8 cellular contexts compared by ENCODE assay signal in the genomic region with DNA sequence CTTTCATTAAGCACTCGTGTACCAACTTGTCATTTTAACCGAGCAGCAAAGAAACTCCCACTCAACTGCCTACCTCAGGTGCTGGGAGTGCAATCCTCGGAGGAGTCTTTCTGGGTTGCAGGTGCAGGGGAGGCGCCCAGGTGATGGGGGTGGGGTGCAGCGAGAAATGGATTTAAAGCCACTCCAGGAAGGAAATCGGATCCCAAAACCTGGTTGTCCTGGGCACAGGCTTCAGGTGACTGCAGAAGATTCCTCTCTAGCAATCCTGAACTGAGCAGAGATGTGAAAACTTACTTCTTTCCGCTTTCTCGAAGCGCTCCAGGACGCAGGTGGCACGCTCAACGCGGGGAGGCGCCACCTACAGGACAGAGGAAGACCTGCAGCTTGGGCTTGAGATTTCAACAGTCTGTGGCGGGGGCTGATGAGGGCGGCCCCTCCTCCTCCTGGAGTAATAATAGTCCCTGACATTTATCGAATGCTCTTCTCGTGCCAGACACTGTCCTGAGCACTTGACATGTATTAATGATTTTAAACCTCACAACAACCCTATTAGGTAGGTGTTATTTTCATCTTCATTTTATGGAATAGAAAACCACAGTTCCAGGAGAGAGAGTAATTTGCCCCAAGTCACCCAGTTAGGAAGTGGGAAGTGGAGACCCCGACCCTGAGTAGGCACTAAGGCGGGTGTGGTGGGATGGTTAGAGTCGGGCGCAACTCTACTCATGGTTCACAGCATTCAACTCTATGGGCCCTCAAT.
DNase-seq lines count a peak whose midpoint lies in the region; FAIRE-seq lines count a peak whose summit lies in the region.

No MANE protein-coding gene starts in this region.

- no peak for FAIRE-seq in urothelium cell line (lab: Jason Lieb, UNC)

- DNase-seq in NCI-H1436 (lab: John Stamatoyannopoulos, UW) (peak; percentile 50), NCI-H1436 treated with DMSO at 0.1 percent for 48 hours (lab: John Stamatoyannopoulos, UW) (no peak), KG1 (lab: John Stamatoyannopoulos, UW) (peak; percentile 32), SHP77 (lab: John Stamatoyannopoulos, UW) (peak; percentile 69), glomerular visceral epithelial cell (ENCODE audit: extremely low spot score) (peak; percentile 75), pons (ENCODE audit: low spot score) (peak; percentile 10), urothelium cell line (ENCODE audit: low spot score) (peak; percentile 71)
- peak; percentile 65 for DNase-seq in activated T-helper 9 cell treated with anti-CD3 and anti-CD28 coated beads, Interleukin-2, amount 50 U/mL, for 16 hours (ENCODE audit: low read depth)
